Comparison of ENCODE assay signal across 8 cellular contexts in genomic region chr14:103522649-103523582, GRCh38. TPM values are rescaled to one million over a fixed set of nuclear protein-coding genes. Genes with fewer than 3 reads are reported as not detected.
A peak's percentile ranks its signal among the peaks of the same experiment; 100 is the strongest.
DNase-seq lines count a peak whose midpoint lies in the region; ATAC-seq and TF ChIP-seq lines count a peak whose summit lies in the region.

CKB (minus strand) TSS chr14:103522830; CDS start chr14:103522493, 337 bp downstream.

- WGBS in trophoblast cell (ENCODE audit: extremely low coverage, insufficient coverage, insufficient read length): no CpG with 5 or more reads among the region's 107 CpGs

- DNase-seq in 8988T (peak; percentile 48), GM12864 (ENCODE audit: low read depth) (no peak), NCI-H2227 treated with DMSO at 0.1 percent for 48 hours (lab: John Stamatoyannopoulos, UW) (peak; percentile 76), amniotic epithelial cell (ENCODE audit: low read depth) (peak; percentile 42), left ventricle myocardium superior (peak; percentile 89), trophoblast cell (peak in 1 of 2 donors; percentile 50)
- no peak for DNase-seq in stimulated activated CD4-positive, alpha-beta T cell treated with anti-CD3 and anti-CD28 coated beads, Interleukin-4, amount 100 ng/mL, for 4 hours

- no peak within 1 kb of the TSS for H3K23ac ChIP-seq in trophoblast cell (ENCODE audit: low read length)

- H3K4me3 ChIP-seq in GM12864 (ENCODE audit: low read depth, low read length): peak within 1 kb of the TSS; percentile 52
- H3K4me3 ChIP-seq in trophoblast cell (ENCODE audit: low read depth, low read length): peak within 1 kb of the TSS; percentile 55

- H3K9ac ChIP-seq in trophoblast cell (ENCODE audit: low read length): no peak within 1 kb of the TSS

- no peak within 1 kb of the TSS for H2BK5ac ChIP-seq in trophoblast cell (ENCODE audit: low read depth, low read length, poor library complexity)

- H3K4me2 ChIP-seq in trophoblast cell (ENCODE audit: low read length): peak within 1 kb of the TSS; percentile 83

- H4K12ac ChIP-seq in trophoblast cell (ENCODE audit: low read depth, low read length): peak within 1 kb of the TSS; percentile 6

- peaks cover 27% of the 10 kb centered on the region for H3K27me3 ChIP-seq in trophoblast cell (ENCODE audit: insufficient read depth, low read length)

- H3K4me1 ChIP-seq in trophoblast cell (ENCODE audit: control insufficient read depth in 1 of 2, insufficient read depth in 2 of 2, low read length in 2 of 2): peaks cover 14 to 16% of the 10 kb centered on the region in 2 experiments

- no peak within 1 kb of the TSS for H2AK5ac ChIP-seq in trophoblast cell (ENCODE audit: low read length)

- no peak within 1 kb of the TSS for H3K18ac ChIP-seq in trophoblast cell (ENCODE audit: low read length)

- TF ChIP-seq CTCF in GM12864 (IDR thresholded peaks at IDR 0.05; ENCODE audit: low read depth, low read length, missing control alignments): no peak

- intact Hi-C loops in left ventricle myocardium superior (cut with micrococcal nuclease): no loop called here

- no peak within 1 kb of the TSS for H2BK12ac ChIP-seq in trophoblast cell (ENCODE audit: low read length)

- peaks cover 1% of the 10 kb centered on the region for H3K79me2 ChIP-seq in trophoblast cell (ENCODE audit: control insufficient read depth, insufficient read depth, low read length, poor library complexity)

- peaks cover 4% of the 10 kb centered on the region for H3K9me3 ChIP-seq in trophoblast cell (ENCODE audit: insufficient read depth, low read depth, low read length)

- ATAC-seq in left ventricle myocardium superior (peak; percentile 19), HG03135 (IDR thresholded peaks at IDR 0.05; ENCODE audit: unreplicated experiment) (no peak)

- H3K4ac ChIP-seq in trophoblast cell (ENCODE audit: low read depth, low read length): no peak within 1 kb of the TSS

- H2AFZ ChIP-seq in trophoblast cell (ENCODE audit: insufficient read depth, low read length, poor library complexity): peak within 1 kb of the TSS; percentile 60

- peak within 1 kb of the TSS; percentile 28 for H4K91ac ChIP-seq in trophoblast cell (ENCODE audit: low read depth, low read length)

- no peak within 1 kb of the TSS for H3K14ac ChIP-seq in trophoblast cell (ENCODE audit: low read length)

- no peaks in the 10 kb centered on the region for H3K79me1 ChIP-seq in trophoblast cell (ENCODE audit: low read length)

- peaks cover 0 to 2% of the 10 kb centered on the region in 2 experiments for H3K36me3 ChIP-seq in trophoblast cell (ENCODE audit: control insufficient read depth in 1 of 2, insufficient read depth in 2 of 2, low read length in 2 of 2)

- H3K27ac ChIP-seq in trophoblast cell (ENCODE audit: low read depth, low read length): no peak within 1 kb of the TSS

- no peak within 1 kb of the TSS for H2BK120ac ChIP-seq in trophoblast cell (ENCODE audit: insufficient read depth, low read length, poor library complexity)

- H4K8ac ChIP-seq in trophoblast cell (ENCODE audit: low read depth, low read length): peak within 1 kb of the TSS; percentile 40

RNA-seq across cellular contexts. Expression of gene CKB, which starts in this region (rescaled TPM):
- 533 TPM for total RNA-seq in left ventricle myocardium superior
- polyA plus RNA-seq in trophoblast cell (2013): 102 and 110 TPM in 2 replicates

Comparison
In these comparisons a context has a peak if more than half of its experiments do, and no peak if none do; other contexts are left out.
1. DNase-seq: peak in 8988T (single experiment), NCI-H2227 treated with DMSO at 0.1 percent for 48 hours (single experiment), amniotic epithelial cell (single experiment) and left ventricle myocardium superior (single experiment); none in GM12864 (single experiment) and stimulated activated CD4-positive, alpha-beta T cell treated with anti-CD3 and anti-CD28 coated beads, Interleukin-4, amount 100 ng/mL, for 4 hours (0 of 2).